Comparison of ENCODE assay signal across 11 cellular contexts in the genomic region with DNA sequence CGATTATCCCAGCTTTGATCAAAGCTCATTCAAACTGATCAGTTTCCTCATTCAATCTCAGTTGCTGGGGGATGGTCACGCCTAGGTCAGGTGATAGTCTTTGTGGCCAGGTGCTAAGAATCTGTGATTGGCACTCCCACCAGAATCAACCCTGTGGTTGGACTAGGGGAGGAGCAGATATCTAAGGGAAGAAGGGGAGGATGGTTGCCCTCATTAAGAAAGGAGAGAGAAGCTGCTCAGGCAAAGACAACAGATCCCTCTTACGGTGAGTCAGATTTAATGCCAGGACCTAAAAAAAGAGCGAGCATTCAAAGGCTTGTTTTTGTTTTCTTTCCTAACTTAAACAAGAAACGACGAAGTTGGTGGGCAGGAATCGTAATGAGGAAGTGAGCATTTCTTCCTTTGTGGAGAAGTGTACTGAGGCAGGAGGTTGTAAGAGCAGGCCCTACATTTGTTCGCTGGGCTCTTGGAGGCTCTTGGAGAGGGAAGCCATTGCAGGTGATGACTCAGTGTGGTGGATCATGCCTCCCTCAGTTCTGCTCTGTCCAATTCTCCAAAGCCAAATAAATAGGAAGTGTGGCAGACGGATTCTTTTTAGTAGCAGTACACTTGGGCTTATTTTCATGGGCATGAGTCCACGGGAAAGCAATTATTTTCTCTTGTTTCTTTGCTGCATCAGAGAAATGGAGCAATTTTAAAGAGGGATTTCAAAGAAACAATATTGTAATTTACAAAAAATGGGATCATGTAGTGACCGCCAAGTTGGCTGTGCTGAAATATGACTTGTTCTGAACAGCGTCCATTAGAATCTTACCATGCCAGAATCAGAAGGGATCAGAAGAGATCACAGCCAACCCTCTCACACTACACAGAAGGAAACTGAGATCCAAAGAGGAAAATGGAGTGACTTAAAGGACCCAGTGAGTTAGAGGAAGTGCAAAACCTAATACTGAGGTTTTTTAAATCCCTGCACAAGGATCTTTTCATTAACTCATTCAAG. TPM values are rescaled to one million over a fixed set of nuclear protein-coding genes. Genes with fewer than 3 reads are reported as not detected.
DNase-seq lines count a peak whose midpoint lies in the region; ATAC-seq and TF ChIP-seq lines count a peak whose summit lies in the region.
"Had no signal": no experiment of that assay in that cellular context is flagged by ENCODE, and none has a peak within 500 bp of the region (broad histone marks: within the 10 kb centered on the region; RNA-seq: fewer than 3 reads in every experiment).

No MANE protein-coding gene starts in this region.

- no peaks in the 10 kb centered on the region for H3K27me3 Mint-ChIP-seq in CD8-positive, alpha-beta T cell (ENCODE audit: low read depth)

- ATAC-seq in HG02970 (IDR thresholded peaks at IDR 0.05; ENCODE audit: low FRiP score, unreplicated experiment) (no peak), HG02588 (IDR thresholded peaks at IDR 0.05; ENCODE audit: unreplicated experiment) (no peak)
- ATAC-seq in CD8-positive, alpha-beta T cell, result no peak

- 65 to 80% (median 76%) methylated on average over 12 of the region's 12 CpGs for WGBS in stomach, 5 donors

- peak; percentile 40 to 65 for DNase-seq in HL-60 (ENCODE audit: low read depth in 1 of 2, low spot score in 1 of 2)
- DNase-seq in glomerular visceral epithelial cell (ENCODE audit: extremely low spot score), result peak; percentile 39
- no peak for DNase-seq in stomach
- DNase-seq in T-helper 1 cell, result no peak
- no peak for DNase-seq in CD8-positive, alpha-beta T cell
- DNase-seq: activated CD8-positive, alpha-beta memory T cell treated with anti-CD3 and anti-CD28 coated beads, Interleukin-2, amount 50 U/mL, for 48 hours; effector memory CD4-positive, alpha-beta T cell had no signal

- H3K9me3 Mint-ChIP-seq in CD8-positive, alpha-beta T cell, result no peaks in the 10 kb centered on the region

- TF ChIP-seq CTCF in HL-60 (IDR thresholded peaks at IDR 0.05; ENCODE audit: insufficient read depth, low read length) (no peak), WI38 (IDR thresholded peaks at IDR 0.05; ENCODE audit: low read depth, low read length) (no peak), stomach (IDR thresholded peaks at IDR 0.05) (no peak)
- no peak for TF ChIP-seq CTCF in CD8-positive, alpha-beta T cell (IDR thresholded peaks at IDR 0.05)

- no peaks in the 10 kb centered on the region for H3K4me1 ChIP-seq in stomach
- H3K4me1 ChIP-seq in CD8-positive, alpha-beta T cell (ENCODE audit: insufficient read depth, low read length), result no peaks in the 10 kb centered on the region

- no peak overlapping the region for H3K27ac Mint-ChIP-seq in CD8-positive, alpha-beta T cell

- CTCF ChIA-PET in CD8-positive, alpha-beta T cell (lab: Charles Lee), result interaction anchor here (1.1 to 1.7 kb wide), 3 partner anchors 9 to 54 kb away, joined by 3 to 6 read pairs (median 4); no protein-coding TSS in a partner anchor

- no peak overlapping the region for H3K4me3 Mint-ChIP-seq in CD8-positive, alpha-beta T cell

- no peaks in the 10 kb centered on the region for H3K36me3 Mint-ChIP-seq in CD8-positive, alpha-beta T cell

- peaks cover 18% of the 10 kb centered on the region for H3K4me1 Mint-ChIP-seq in CD8-positive, alpha-beta T cell (ENCODE audit: low read depth)

- H3K9me3 ChIP-seq in stomach, result peaks cover 0 to 10% (median 4%) of the 10 kb centered on the region in 4 donors
- H3K9me3 ChIP-seq in CD8-positive, alpha-beta T cell (ENCODE audit: low read length), result no peaks in the 10 kb centered on the region

- H3K27me3 ChIP-seq in HL-60 (ENCODE audit: insufficient read depth, poor library complexity, severe bottlenecking) (no peaks in the 10 kb centered on the region), stomach (peaks cover 0 to 6% (median 0%) of the 10 kb centered on the region in 3 donors)
- H3K27me3 ChIP-seq in CD8-positive, alpha-beta T cell (ENCODE audit: insufficient read depth, low read length), result no peaks in the 10 kb centered on the region

- no peak for TF ChIP-seq POLR2A in stomach (IDR thresholded peaks at IDR 0.05)

- H3K4me3 ChIP-seq in HL-60 (replicated peaks; ENCODE audit: insufficient read depth, low read length) (no peak overlapping the region), WI38 (ENCODE audit: low read depth, low read length) (peak overlapping the region; percentile 9; the same call in 1 of the 2 replicates), stomach (no peak overlapping the region)
- H3K4me3 ChIP-seq in CD8-positive, alpha-beta T cell (ENCODE audit: low read depth, low read length), result no peak overlapping the region
- H3K4me3 ChIP-seq: SK-N-MC had no signal

- no peaks in the 10 kb centered on the region for H3K36me3 ChIP-seq in stomach
- H3K36me3 ChIP-seq in CD8-positive, alpha-beta T cell (ENCODE audit: insufficient read depth, low read length), result no peaks in the 10 kb centered on the region

- no peak for TF ChIP-seq EP300 in stomach (IDR thresholded peaks at IDR 0.05)

- intact Hi-C loops in stomach (cut with DNase I; ENCODE audit: low total_unique reads), result no loop called here
- intact Hi-C loops in CD8-positive, alpha-beta T cell (cut with DNase I, micrococcal nuclease), result no loop called here

- POLR2A ChIA-PET in CD8-positive, alpha-beta T cell (lab: Charles Lee), result interaction anchor here (0.5 to 1.3 kb wide), 2 partner anchors 14 to 49 kb away, joined by 3 read pairs; no protein-coding TSS in a partner anchor

- H3K27ac ChIP-seq in HL-60 (replicated peaks), result no peak overlapping the region
- H3K27ac ChIP-seq in stomach, result peak overlapping the region in 3 of 5 donors; percentile 11 to 27 (median 13)
- no peak overlapping the region for H3K27ac ChIP-seq in CD8-positive, alpha-beta T cell (ENCODE audit: low read depth, low read length)
- H3K27ac ChIP-seq: SK-N-MC had no signal

RNA-seq across cellular contexts. Expression of a gene that starts 18.7 kb away (rescaled TPM):
- total RNA-seq in stomach, result 100 to 1,000 TPM in 2 of 5 donors, 10 to 100 TPM in 2, 1 to 10 TPM in 1; 7.2 to 119 (median 56.8) TPM
- 1 to 10 TPM; 5.2 to 9.1 (median 7.8) TPM for polyA plus RNA-seq in stomach
- 10 to 100 TPM; 24.2 to 25.8 TPM for total RNA-seq in CD8-positive, alpha-beta T cell

Comparison
In these comparisons a context has a peak if more than half of its experiments do, and no peak if none do; other contexts are left out.
1. DNase-seq: peak in HL-60 (2 of 2) and glomerular visceral epithelial cell (single experiment); none in stomach (single experiment), T-helper 1 cell (0 of 5) and CD8-positive, alpha-beta T cell (0 of 7).
2. H3K27ac ChIP-seq: peak in stomach (3 of 5); none in HL-60 (single experiment) and CD8-positive, alpha-beta T cell (single experiment).